ENCODE assay signal across 6 cellular contexts in the genomic region with DNA sequence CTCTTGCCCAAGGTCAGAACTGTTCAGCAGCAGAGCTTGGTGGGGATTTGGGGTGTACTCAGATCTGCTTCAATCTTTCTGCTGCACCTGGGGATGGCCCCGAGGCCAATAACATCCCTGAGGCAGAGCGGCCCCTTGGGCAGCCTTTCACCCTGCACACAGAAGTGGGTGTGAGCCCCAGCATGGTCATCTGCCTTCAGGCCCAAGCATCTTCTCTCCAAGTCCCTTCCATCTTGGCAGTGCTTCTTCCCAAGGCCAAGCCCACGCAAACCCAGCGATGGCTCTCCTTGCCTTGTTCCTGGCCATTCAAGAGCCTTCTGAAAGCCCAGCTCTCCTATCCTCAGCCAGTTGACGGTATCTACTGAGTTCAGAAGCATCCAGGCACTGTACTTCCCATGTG.
"Had no signal": no experiment of that assay in that cellular context is flagged by ENCODE, and none has a peak within 500 bp of the region (broad histone marks: within the 10 kb centered on the region; RNA-seq: fewer than 3 reads in every experiment).

No MANE protein-coding gene starts in this region.

- DNase-seq: H9, HCEC 1CT had no signal

- ATAC-seq: GM23338 had no signal

- H3K4me3 ChIP-seq: GM23338 had no signal

- FAIRE-seq: H1, H54, HTR-8/SVneo had no signal

- H3K4me2 ChIP-seq: GM23338 had no signal

- H2AFZ ChIP-seq: GM23338 had no signal
